9 cellular contexts compared by ENCODE assay signal in the genomic region with DNA sequence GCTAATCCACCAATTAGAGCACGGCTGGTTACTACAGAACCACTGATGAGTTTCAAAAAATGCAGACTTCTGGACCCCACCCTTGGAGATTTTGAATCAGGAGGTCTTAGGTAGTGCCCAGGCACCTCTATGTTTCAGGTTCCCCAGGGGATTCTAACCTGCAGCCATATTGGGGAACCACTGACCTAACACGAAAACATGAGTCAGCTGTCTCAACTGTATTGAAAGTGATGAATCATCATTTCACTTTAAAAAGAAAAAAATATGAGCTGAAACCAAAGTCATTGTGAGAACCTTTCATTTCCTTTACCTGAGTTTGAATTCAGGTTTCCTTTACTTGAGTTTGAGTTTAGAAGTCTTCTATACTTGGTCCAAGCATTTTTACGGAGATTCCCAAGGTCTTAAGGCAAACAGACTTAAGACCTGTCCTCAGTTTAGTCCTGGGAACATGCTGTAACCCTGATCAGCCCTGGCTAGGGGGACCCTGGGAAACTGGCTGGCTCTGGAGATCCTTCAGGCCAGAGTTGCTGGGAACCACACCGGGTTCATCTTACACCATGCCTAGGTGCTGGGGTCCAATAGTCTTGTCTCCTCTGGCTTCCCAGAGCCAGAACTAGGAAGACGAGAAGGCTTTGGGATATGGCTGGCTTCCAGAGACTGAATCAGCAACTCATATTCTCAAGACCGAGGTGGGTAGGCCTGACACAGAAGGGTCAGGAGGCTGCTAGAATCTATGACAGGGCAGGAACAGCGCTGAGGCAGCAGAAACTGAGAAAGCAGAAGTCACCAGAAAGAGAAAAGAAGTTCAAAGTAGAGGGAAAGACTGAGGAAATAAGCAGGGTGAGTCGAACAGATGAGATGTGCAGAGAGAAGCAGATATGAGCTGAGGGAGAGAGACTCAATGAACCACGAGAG. TPM values are rescaled to one million over a fixed set of nuclear protein-coding genes. Genes with fewer than 3 reads are reported as not detected.
DNase-seq lines count a peak whose midpoint lies in the region; ATAC-seq, FAIRE-seq and TF ChIP-seq lines count a peak whose summit lies in the region.
"Had no signal": no experiment of that assay in that cellular context is flagged by ENCODE, and none has a peak within 500 bp of the region (broad histone marks: within the 10 kb centered on the region; RNA-seq: fewer than 3 reads in every experiment).

No MANE protein-coding gene starts in this region.

- FAIRE-seq in GM12892 (lab: Jason Lieb, UNC) = peak; percentile 92
- no peak for FAIRE-seq in HepG2 (lab: Jason Lieb, UNC)

- no peak overlapping the region for H3K4me3 ChIP-seq in HL-60 (replicated peaks; ENCODE audit: insufficient read depth, low read length)
- H3K4me3 ChIP-seq in HepG2 (replicated peaks in 1 of 3; ENCODE audit: insufficient read depth in 1 of 3, low read depth in 2 of 3, low read length in 3 of 3) = no peak overlapping the region

- peaks cover 20% of the 10 kb centered on the region for H3K4me1 Mint-ChIP-seq in activated T-helper 2 cell treated with anti-CD3 and anti-CD28 coated beads, Interferon-gamma antibody, Interleukin-2, Interleukin-4, amounts not matched to agents 10 μg/mL and 5 μg/mL and 100 μg/mL, durations not matched to agents 14 hours and 24 hours and 36 hours (ENCODE audit: low read depth)
- H3K4me1 Mint-ChIP-seq: neural crest cell had no signal

- no peaks in the 10 kb centered on the region for H3K36me3 ChIP-seq in HepG2 (replicated peaks in 1 of 2; ENCODE audit: control insufficient read depth in 1 of 2, insufficient read depth in 2 of 2, low read length in 2 of 2)

- TF ChIP-seq EP300 in HepG2 (IDR thresholded peaks at IDR 0.05; ENCODE audit: low read depth in 2 of 2, low read length in 2 of 2) (no peak), HepG2 (CRISPR knock-in tag; IDR thresholded peaks at IDR 0.05; ENCODE audit: borderline replicate concordance) (no peak)

- POLR2A ChIA-PET in HepG2 (lab: Yijun Ruan, JAX) = no interaction called here

- H3K9me3 Mint-ChIP-seq in activated T-helper 2 cell treated with anti-CD3 and anti-CD28 coated beads, Interferon-gamma antibody, Interleukin-2, Interleukin-4, amounts not matched to agents 10 μg/mL and 5 μg/mL and 100 μg/mL, durations not matched to agents 14 hours and 24 hours and 36 hours = peaks cover 10% of the 10 kb centered on the region
- H3K9me3 Mint-ChIP-seq: neural crest cell had no signal

- H3K4me1 ChIP-seq in HepG2 (ENCODE audit: insufficient read depth, low read length) = 0 out of 2 replicates have a peak, but pooled peaks cover 5% of the 10 kb centered on the region

- no peak overlapping the region for H2AFZ ChIP-seq in HepG2 (ENCODE audit: low read length)

- TF ChIP-seq CTCF in HL-60 (IDR thresholded peaks at IDR 0.05; ENCODE audit: insufficient read depth, low read length) (no peak), HepG2 (CRISPR knock-in tag; IDR thresholded peaks at IDR 0.05) (no peak)

- TF ChIP-seq RAD21 in HepG2 (CRISPR knock-in tag; IDR thresholded peaks at IDR 0.05) = no peak

- no peaks in the 10 kb centered on the region for H3K9me3 ChIP-seq in HepG2 (ENCODE audit: low read length)

- no peak; the same call in 1 of the 2 replicates for TF ChIP-seq POLR2A in GM12892 (IDR thresholded peaks at IDR 0.05; ENCODE audit: low read depth, low read length)
- TF ChIP-seq POLR2A in HepG2 (IDR thresholded peaks at IDR 0.05; ENCODE audit: insufficient read depth in 1 of 2, low read depth in 2 of 2, low read length in 2 of 2) = no peak

- ATAC-seq in GM21528 (IDR thresholded peaks at IDR 0.05; ENCODE audit: low FRiP score, unreplicated experiment) (peak; percentile 79), HepG2 (no peak; the same call in 2 of the 3 replicates)

- no peaks in the 10 kb centered on the region for H3K27me3 Mint-ChIP-seq in activated T-helper 2 cell treated with anti-CD3 and anti-CD28 coated beads, Interferon-gamma antibody, Interleukin-2, Interleukin-4, amounts not matched to agents 10 μg/mL and 5 μg/mL and 100 μg/mL, durations not matched to agents 14 hours and 24 hours and 36 hours (ENCODE audit: low read depth)

- in situ Hi-C loops in HepG2 (cut with HindIII; ENCODE audit: extremely low pct_ligation_motif_present, low pct_unique_long_range_greater_than_20kb) = no loop called here
- in situ Hi-C loops in ACHN (cut with HindIII; ENCODE audit: low pct_ligation_motif_present, low pct_unique_long_range_greater_than_20kb, low sequenced_read_pairs) = no loop called here

- H3K27me3 ChIP-seq in HL-60 (ENCODE audit: insufficient read depth, poor library complexity, severe bottlenecking) (no peaks in the 10 kb centered on the region), HepG2 (ENCODE audit: control insufficient read depth in 1 of 2, insufficient read depth in 2 of 2, low read length in 2 of 2) (peaks cover 0 to 2% of the 10 kb centered on the region in 2 experiments; a peak in 1 of 5 replicates)

- no peak for DNase-seq in GM12892 (ENCODE audit: insufficient read length)
- DNase-seq in HL-60 (ENCODE audit: low read depth in 1 of 2, low spot score in 1 of 2) = peak; percentile 28 to 60
- no peak for DNase-seq in activated T-helper 2 cell treated with anti-CD3 and anti-CD28 coated beads, Interferon-gamma antibody, Interleukin-2, Interleukin-4, amounts not matched to agents 10 μg/mL and 5 μg/mL and 100 μg/mL, durations not matched to agents 14 hours and 24 hours and 36 hours (ENCODE audit: low spot score)
- DNase-seq in HepG2 (ENCODE audit: low spot score) = no peak
- no peak for DNase-seq in ACHN
- DNase-seq in NCI-H1417 (lab: John Stamatoyannopoulos, UW) = no peak
- no peak for DNase-seq in SHP77 (lab: John Stamatoyannopoulos, UW)

- peak overlapping the region; percentile 18; the same call in 1 of the 2 replicates for H3K4me2 ChIP-seq in HepG2 (ENCODE audit: low read depth, low read length)

- no TSS peak for BruUV-seq in HepG2 (replicated peaks; lab: Mats Ljungman, UMichigan)

- H3K4me3 Mint-ChIP-seq in activated T-helper 2 cell treated with anti-CD3 and anti-CD28 coated beads, Interferon-gamma antibody, Interleukin-2, Interleukin-4, amounts not matched to agents 10 μg/mL and 5 μg/mL and 100 μg/mL, durations not matched to agents 14 hours and 24 hours and 36 hours (ENCODE audit: low read depth) = no peak overlapping the region
- H3K4me3 Mint-ChIP-seq: neural crest cell had no signal

- H3K27ac ChIP-seq in HL-60 (replicated peaks) = peak overlapping the region; percentile 7; the same call in 1 of the 2 replicates
- no peak overlapping the region for H3K27ac ChIP-seq in HepG2 (ENCODE audit: extremely low read length, insufficient read depth, low read length)

- peaks cover 4% of the 10 kb centered on the region for H3K36me3 Mint-ChIP-seq in activated T-helper 2 cell treated with anti-CD3 and anti-CD28 coated beads, Interferon-gamma antibody, Interleukin-2, Interleukin-4, amounts not matched to agents 10 μg/mL and 5 μg/mL and 100 μg/mL, durations not matched to agents 14 hours and 24 hours and 36 hours (ENCODE audit: low read depth)

- CTCF ChIA-PET in HepG2 (lab: Yijun Ruan, JAX; ENCODE audit: low intra/inter-chr PET ratio, low total read pairs) = no interaction called here

- H4K20me1 ChIP-seq in HepG2 (ENCODE audit: insufficient read depth, low read length) = no peaks in the 10 kb centered on the region

- peak overlapping the region; percentile 43 for H3K27ac Mint-ChIP-seq in activated T-helper 2 cell treated with anti-CD3 and anti-CD28 coated beads, Interferon-gamma antibody, Interleukin-2, Interleukin-4, amounts not matched to agents 10 μg/mL and 5 μg/mL and 100 μg/mL, durations not matched to agents 14 hours and 24 hours and 36 hours

- H3K79me2 ChIP-seq in HepG2 (ENCODE audit: insufficient read depth, low read length) = no peaks in the 10 kb centered on the region

- intact Hi-C loops in activated T-helper 2 cell treated with anti-CD3 and anti-CD28 coated beads, Interferon-gamma antibody, Interleukin-2, Interleukin-4, amounts not matched to agents 10 μg/mL and 5 μg/mL and 100 μg/mL, durations not matched to agents 14 hours and 24 hours and 36 hours (cut with micrococcal nuclease) = loop anchor here (1.0 kb wide), 2 partner anchors 16 to 35 kb away; a partner anchor contains a TSS
- intact Hi-C loops in HepG2 (cut with micrococcal nuclease; ENCODE audit: unreplicated experiment) = no loop called here

- H3K9ac ChIP-seq in HepG2 (ENCODE audit: insufficient read depth, low read depth, low read length) = no peak overlapping the region

- 23% methylated on average over 9 of the region's 9 CpGs for WGBS in HepG2 (ENCODE audit: low lambda C conversion rate)

RNA-seq across cellular contexts. Expression of a gene that starts 16.5 kb away (rescaled TPM):
- polyA plus RNA-seq in GM12892 (2012; ENCODE audit: missing spikeins) = 2.1 TPM
- total RNA-seq in activated T-helper 2 cell treated with anti-CD3 and anti-CD28 coated beads, Interferon-gamma antibody, Interleukin-2, Interleukin-4, amounts not matched to agents 10 μg/mL and 5 μg/mL and 100 μg/mL, durations not matched to agents 14 hours and 24 hours and 36 hours = 1.7 and 2.0 TPM in 2 replicates
- total RNA-seq in HepG2 (2016; rRNA removed; fragmentation: Illumina TruSeq; extraction: Trizol) = not detected in 2 replicates
- total RNA-seq in HepG2 (2016; cell fraction: cytosol; rRNA removed; fragmentation: Illumina TruSeq; extraction: Trizol; ENCODE audit: low read depth) = not detected in 2 replicates
- total RNA-seq in HepG2 (2016; cell fraction: insoluble cytoplasmic fraction; rRNA removed; fragmentation: Illumina TruSeq; extraction: Trizol) = not detected in 2 replicates
- not detected in 2 replicates for total RNA-seq in HepG2 (2016; cell fraction: membrane; rRNA removed; fragmentation: Illumina TruSeq; extraction: Trizol)
- not detected in 2 replicates for total RNA-seq in HepG2 (2016; cell fraction: nucleus; rRNA removed; fragmentation: Illumina TruSeq; extraction: Trizol)
- polyA plus RNA-seq in HepG2 (2011; rRNA removed) = not detected in 2 replicates
- polyA plus RNA-seq in HepG2 (2011; cell fraction: cytosol; rRNA removed) = not detected in 2 replicates
- not detected in 2 replicates for polyA plus RNA-seq in HepG2 (2011; cell fraction: nucleus; rRNA removed)
- polyA plus RNA-seq in HepG2 (2012) = not detected in 2 replicates
- polyA plus RNA-seq in HepG2 (2016; cell fraction: cytosol; fragmentation: Illumina TruSeq; extraction: Trizol; ENCODE audit: low read depth) = not detected in 2 replicates
- not detected in 2 replicates for polyA plus RNA-seq in HepG2 (2016; cell fraction: insoluble cytoplasmic fraction; fragmentation: Illumina TruSeq; extraction: Trizol; ENCODE audit: low read depth)
- polyA plus RNA-seq in HepG2 (2016; cell fraction: membrane; fragmentation: Illumina TruSeq; extraction: Trizol; ENCODE audit: low read depth) = not detected in 2 replicates
- not detected in 2 replicates for polyA plus RNA-seq in HepG2 (2016; cell fraction: nucleus; fragmentation: Illumina TruSeq; extraction: Trizol; ENCODE audit: insufficient read depth, low read depth)
- 0.07 TPM in 1 of 2 replicates, not detected in the other for polyA minus RNA-seq in HepG2 (2011; rRNA and poly(A)+ RNA removed; ENCODE audit: low replicate concordance)
- polyA minus RNA-seq in HepG2 (2011; cell fraction: cytosol; rRNA and poly(A)+ RNA removed) = not detected in 2 replicates
- polyA minus RNA-seq in HepG2 (2011; cell fraction: nucleus; rRNA and poly(A)+ RNA removed) = not detected in 2 replicates
- total RNA-seq: neural crest cell had no signal

RNA-seq across cellular contexts. Expression of a gene that starts 43.5 kb away (rescaled TPM):
- 18.5 TPM for polyA plus RNA-seq in GM12892 (2012; ENCODE audit: missing spikeins)
- 36.7 and 40.5 TPM in 2 replicates for total RNA-seq in activated T-helper 2 cell treated with anti-CD3 and anti-CD28 coated beads, Interferon-gamma antibody, Interleukin-2, Interleukin-4, amounts not matched to agents 10 μg/mL and 5 μg/mL and 100 μg/mL, durations not matched to agents 14 hours and 24 hours and 36 hours
- total RNA-seq in HepG2 (2016; rRNA removed; fragmentation: Illumina TruSeq; extraction: Trizol) = 0.49 TPM in 1 of 2 replicates, not detected in the other
- 0.53 TPM in 1 of 2 replicates, not detected in the other for total RNA-seq in HepG2 (2016; cell fraction: cytosol; rRNA removed; fragmentation: Illumina TruSeq; extraction: Trizol; ENCODE audit: low read depth)
- total RNA-seq in HepG2 (2016; cell fraction: insoluble cytoplasmic fraction; rRNA removed; fragmentation: Illumina TruSeq; extraction: Trizol) = 0.52 TPM in 1 of 2 replicates, not detected in the other
- not detected in 2 replicates for total RNA-seq in HepG2 (2016; cell fraction: membrane; rRNA removed; fragmentation: Illumina TruSeq; extraction: Trizol)
- not detected in 2 replicates for total RNA-seq in HepG2 (2016; cell fraction: nucleus; rRNA removed; fragmentation: Illumina TruSeq; extraction: Trizol)
- polyA plus RNA-seq in HepG2 (2011; rRNA removed) = 0.07 and 0.17 TPM in 2 replicates
- 0.04 TPM in 1 of 2 replicates, not detected in the other for polyA plus RNA-seq in HepG2 (2011; cell fraction: cytosol; rRNA removed)
- 0.05 and 0.24 TPM in 2 replicates for polyA plus RNA-seq in HepG2 (2011; cell fraction: nucleus; rRNA removed)
- 0.33 TPM in 1 of 2 replicates, not detected in the other for polyA plus RNA-seq in HepG2 (2012)
- polyA plus RNA-seq in HepG2 (2016; cell fraction: cytosol; fragmentation: Illumina TruSeq; extraction: Trizol; ENCODE audit: low read depth) = not detected in 2 replicates
- 0.69 TPM in 1 of 2 replicates, not detected in the other for polyA plus RNA-seq in HepG2 (2016; cell fraction: insoluble cytoplasmic fraction; fragmentation: Illumina TruSeq; extraction: Trizol; ENCODE audit: low read depth)
- polyA plus RNA-seq in HepG2 (2016; cell fraction: membrane; fragmentation: Illumina TruSeq; extraction: Trizol; ENCODE audit: low read depth) = not detected in 2 replicates
- 1.1 TPM in 1 of 2 replicates, not detected in the other for polyA plus RNA-seq in HepG2 (2016; cell fraction: nucleus; fragmentation: Illumina TruSeq; extraction: Trizol; ENCODE audit: insufficient read depth, low read depth)
- polyA minus RNA-seq in HepG2 (2011; rRNA and poly(A)+ RNA removed; ENCODE audit: low replicate concordance) = 0.33 TPM in 1 of 2 replicates, not detected in the other
- polyA minus RNA-seq in HepG2 (2011; cell fraction: cytosol; rRNA and poly(A)+ RNA removed) = not detected in 2 replicates
- 0.13 TPM in 1 of 2 replicates, not detected in the other for polyA minus RNA-seq in HepG2 (2011; cell fraction: nucleus; rRNA and poly(A)+ RNA removed)
- total RNA-seq: neural crest cell had no signal

RNA-seq across cellular contexts. Expression of a gene that starts 56.1 kb away (rescaled TPM):
- polyA plus RNA-seq in GM12892 (2012; ENCODE audit: missing spikeins) = 51.3 TPM
- total RNA-seq in activated T-helper 2 cell treated with anti-CD3 and anti-CD28 coated beads, Interferon-gamma antibody, Interleukin-2, Interleukin-4, amounts not matched to agents 10 μg/mL and 5 μg/mL and 100 μg/mL, durations not matched to agents 14 hours and 24 hours and 36 hours = 39.3 and 42.3 TPM in 2 replicates
- total RNA-seq in HepG2 (2016; rRNA removed; fragmentation: Illumina TruSeq; extraction: Trizol) = 15.8 and 20.2 TPM in 2 replicates
- total RNA-seq in HepG2 (2016; cell fraction: cytosol; rRNA removed; fragmentation: Illumina TruSeq; extraction: Trizol; ENCODE audit: low read depth) = 12.4 and 12.7 TPM in 2 replicates
- 15.6 and 19.3 TPM in 2 replicates for total RNA-seq in HepG2 (2016; cell fraction: insoluble cytoplasmic fraction; rRNA removed; fragmentation: Illumina TruSeq; extraction: Trizol)
- total RNA-seq in HepG2 (2016; cell fraction: membrane; rRNA removed; fragmentation: Illumina TruSeq; extraction: Trizol) = 10.4 and 17.6 TPM in 2 replicates
- 9.1 and 9.3 TPM in 2 replicates for total RNA-seq in HepG2 (2016; cell fraction: nucleus; rRNA removed; fragmentation: Illumina TruSeq; extraction: Trizol)
- polyA plus RNA-seq in HepG2 (2011; rRNA removed) = 3.4 and 5.0 TPM in 2 replicates
- 3.1 and 4.3 TPM in 2 replicates for polyA plus RNA-seq in HepG2 (2011; cell fraction: cytosol; rRNA removed)
- 0.90 and 1.0 TPM in 2 replicates for polyA plus RNA-seq in HepG2 (2011; cell fraction: nucleus; rRNA removed)
- polyA plus RNA-seq in HepG2 (2012) = 4.8 and 8.9 TPM in 2 replicates
- 13.6 and 21.5 TPM in 2 replicates for polyA plus RNA-seq in HepG2 (2016; cell fraction: cytosol; fragmentation: Illumina TruSeq; extraction: Trizol; ENCODE audit: low read depth)
- polyA plus RNA-seq in HepG2 (2016; cell fraction: insoluble cytoplasmic fraction; fragmentation: Illumina TruSeq; extraction: Trizol; ENCODE audit: low read depth) = 19.8 and 20.9 TPM in 2 replicates
- 8.7 and 14.3 TPM in 2 replicates for polyA plus RNA-seq in HepG2 (2016; cell fraction: membrane; fragmentation: Illumina TruSeq; extraction: Trizol; ENCODE audit: low read depth)
- 13.8 and 15.8 TPM in 2 replicates for polyA plus RNA-seq in HepG2 (2016; cell fraction: nucleus; fragmentation: Illumina TruSeq; extraction: Trizol; ENCODE audit: insufficient read depth, low read depth)
- 1.7 and 3.1 TPM in 2 replicates for polyA minus RNA-seq in HepG2 (2011; rRNA and poly(A)+ RNA removed; ENCODE audit: low replicate concordance)
- 2.5 and 4.3 TPM in 2 replicates for polyA minus RNA-seq in HepG2 (2011; cell fraction: cytosol; rRNA and poly(A)+ RNA removed)
- polyA minus RNA-seq in HepG2 (2011; cell fraction: nucleus; rRNA and poly(A)+ RNA removed) = 2.4 and 3.1 TPM in 2 replicates

Comparison
In these comparisons a context has a peak if more than half of its experiments do, and no peak if none do; other contexts are left out.
1. DNase-seq: peak in HL-60 (2 of 2); none in GM12892 (single experiment), activated T-helper 2 cell treated with anti-CD3 and anti-CD28 coated beads, Interferon-gamma antibody, Interleukin-2, Interleukin-4, amounts not matched to agents 10 μg/mL and 5 μg/mL and 100 μg/mL, durations not matched to agents 14 hours and 24 hours and 36 hours (single experiment), HepG2 (single experiment), ACHN (single experiment), NCI-H1417 (0 of 3) and SHP77 (0 of 2).
2. RNA of a gene that starts 43.5 kb away (total RNA-seq): 36.7 to 40.5 TPM in activated T-helper 2 cell treated with anti-CD3 and anti-CD28 coated beads, Interferon-gamma antibody, Interleukin-2, Interleukin-4, amounts not matched to agents 10 μg/mL and 5 μg/mL and 100 μg/mL, durations not matched to agents 14 hours and 24 hours and 36 hours; 0.49 to 0.53 TPM in HepG2; every median in the first group is over 10 times any median in the second.